In the genomic region with DNA sequence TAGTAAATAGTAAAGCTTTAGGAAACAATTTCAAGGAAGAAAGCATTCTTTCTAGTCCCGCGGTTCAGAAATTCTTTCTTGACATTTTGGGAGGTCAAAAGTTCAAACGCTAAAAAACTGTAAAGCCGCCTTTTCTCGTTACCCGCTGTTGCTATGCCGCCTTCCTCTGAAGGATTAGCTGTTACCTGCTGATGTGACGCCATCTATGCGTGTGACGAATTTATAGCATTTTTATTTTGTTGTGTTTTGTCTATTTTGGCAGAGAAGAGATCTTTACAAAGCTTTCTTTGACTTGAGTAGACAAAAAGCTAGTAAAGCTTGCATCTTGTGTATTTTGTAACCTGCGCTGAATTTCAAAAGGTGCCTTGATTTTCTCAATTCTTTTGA, we compare ENCODE assay signal across 9 cellular contexts.
DNase-seq lines count a peak whose midpoint lies in the region; ATAC-seq, FAIRE-seq and TF ChIP-seq lines count a peak whose summit lies in the region.
"Had no signal": no experiment of that assay in that cellular context is flagged by ENCODE, and none has a peak within 500 bp of the region (broad histone marks: within the 10 kb centered on the region; RNA-seq: fewer than 3 reads in every experiment).

No MANE protein-coding gene starts in this region.

- no peak overlapping the region for H2AFZ ChIP-seq in HepG2 (ENCODE audit: low read length)

- in situ Hi-C loops in HepG2 (cut with HindIII; ENCODE audit: extremely low pct_ligation_motif_present, low pct_unique_long_range_greater_than_20kb), result no loop called here

- TF ChIP-seq CTCF in esophagus squamous epithelium (IDR thresholded peaks at IDR 0.05) (no peak), HepG2 (CRISPR knock-in tag; IDR thresholded peaks at IDR 0.05) (no peak)

- H3K4me1 ChIP-seq in esophagus squamous epithelium, result peaks cover 10 to 60% (median 10%) of the 10 kb centered on the region in 3 donors
- peaks cover 15% of the 10 kb centered on the region for H3K4me1 ChIP-seq in HepG2 (ENCODE audit: insufficient read depth, low read length)

- DNase-seq in NCI-H1417 (lab: John Stamatoyannopoulos, UW) (peak; percentile 7 to 24 (median 9)), NCI-H1417 treated with DMSO at 0.1 percent for 48 hours (lab: John Stamatoyannopoulos, UW) (no peak), SK-N-MC (ENCODE audit: low read depth, low spot score) (no peak), esophagus squamous epithelium (lab: John Stamatoyannopoulos, UW) (no peak), retina (peak; percentile 31), HepG2 (ENCODE audit: low spot score) (no peak), HEK293T (ENCODE audit: extremely low spot score) (no peak), cerebellar cortex (ENCODE audit: low spot score) (no peak)
- DNase-seq: NCI-H1930 had no signal

- no peaks in the 10 kb centered on the region for H3K36me3 ChIP-seq in SK-N-MC (ENCODE audit: insufficient read depth, low read length)
- no peaks in the 10 kb centered on the region for H3K36me3 ChIP-seq in esophagus squamous epithelium
- H3K36me3 ChIP-seq in HepG2 (replicated peaks in 1 of 2; ENCODE audit: control insufficient read depth in 1 of 2, insufficient read depth in 2 of 2, low read length in 2 of 2), result no peaks in the 10 kb centered on the region

- FAIRE-seq in HepG2 (lab: Jason Lieb, UNC), result no peak

- peaks cover 0 to 45% (median 0%) of the 10 kb centered on the region in 4 donors for H3K27me3 ChIP-seq in esophagus squamous epithelium
- H3K27me3 ChIP-seq in HepG2 (ENCODE audit: control insufficient read depth in 1 of 2, insufficient read depth in 2 of 2, low read length in 2 of 2), result peaks cover 0 to 55% of the 10 kb centered on the region in 2 experiments; a peak in 3 of 5 replicates

- H3K9me3 ChIP-seq in SK-N-MC (ENCODE audit: low read depth, low read length) (no peaks in the 10 kb centered on the region; the same call in 1 of the 2 replicates), esophagus squamous epithelium (peaks cover 0 to 7% (median 0%) of the 10 kb centered on the region in 3 donors), HepG2 (ENCODE audit: low read length) (peaks cover 10% of the 10 kb centered on the region)

- H3K4me3 ChIP-seq in SK-N-MC, result peak overlapping the region; percentile 91
- H3K4me3 ChIP-seq in esophagus squamous epithelium, result peak overlapping the region; percentile 60 to 83 (median 71)
- H3K4me3 ChIP-seq in HepG2 (replicated peaks in 1 of 3; ENCODE audit: insufficient read depth in 1 of 3, low read depth in 2 of 3, low read length in 3 of 3), result no peak overlapping the region

- H3K4me2 ChIP-seq in HepG2 (ENCODE audit: low read depth, low read length), result no peak overlapping the region

- intact Hi-C loops in esophagus squamous epithelium (cut with DNase I) (no loop called here), HepG2 (cut with micrococcal nuclease; ENCODE audit: unreplicated experiment) (loop anchor here (5.0 kb wide), 1 partner anchor 327 kb away; no protein-coding TSS in a partner anchor)

- no TSS peak for BruUV-seq in HepG2 (replicated peaks; lab: Mats Ljungman, UMichigan)

- TF ChIP-seq EP300 in HepG2 (IDR thresholded peaks at IDR 0.05; ENCODE audit: low read depth in 2 of 2, low read length in 2 of 2) (no peak), HepG2 (CRISPR knock-in tag; IDR thresholded peaks at IDR 0.05; ENCODE audit: borderline replicate concordance) (no peak)

- CTCF ChIA-PET in HepG2 (lab: Yijun Ruan, JAX; ENCODE audit: low intra/inter-chr PET ratio, low total read pairs), result no interaction called here
- CTCF ChIA-PET in HEK293T (lab: Yijun Ruan, JAX), result no interaction called here

- POLR2A ChIA-PET in HepG2 (lab: Yijun Ruan, JAX), result no interaction called here
- POLR2A ChIA-PET in HEK293T (lab: Yijun Ruan, JAX), result interaction anchor here (0.6 kb wide), 1 partner anchor 138 kb away, joined by 3 read pairs; no protein-coding TSS in a partner anchor

- no peak for ATAC-seq in HepG2

- H4K20me1 ChIP-seq in HepG2 (ENCODE audit: insufficient read depth, low read length), result no peaks in the 10 kb centered on the region

- TF ChIP-seq POLR2A in esophagus squamous epithelium (IDR thresholded peaks at IDR 0.05), result no peak
- no peak for TF ChIP-seq POLR2A in HepG2 (IDR thresholded peaks at IDR 0.05; ENCODE audit: insufficient read depth in 1 of 2, low read depth in 2 of 2, low read length in 2 of 2)

- H3K27ac ChIP-seq in SK-N-MC, result no peak overlapping the region
- peak overlapping the region in 3 of 4 donors; percentile 89 to 96 (median 92) for H3K27ac ChIP-seq in esophagus squamous epithelium
- no peak overlapping the region for H3K27ac ChIP-seq in HepG2 (ENCODE audit: extremely low read length, insufficient read depth, low read length)

- 4 to 20% methylated on average over 11 of the region's 11 CpGs for WGBS in esophagus squamous epithelium, 2 donors
- WGBS in HepG2 (ENCODE audit: low lambda C conversion rate), result 15% methylated on average over 11 of the region's 11 CpGs

- no peak overlapping the region for H3K9ac ChIP-seq in SK-N-MC (ENCODE audit: insufficient read length)
- H3K9ac ChIP-seq in HepG2 (ENCODE audit: insufficient read depth, low read depth, low read length), result no peak overlapping the region

- TF ChIP-seq RAD21 in HepG2 (CRISPR knock-in tag; IDR thresholded peaks at IDR 0.05), result no peak

- no peaks in the 10 kb centered on the region for H3K79me2 ChIP-seq in HepG2 (ENCODE audit: insufficient read depth, low read length)

TF ChIP-seq in HepG2, 621 proteins besides CTCF, POLR2A, EP300 and RAD21 (continues in another document):
- no peak for TF ChIP-seq EED (CRISPR knock-in tag; IDR thresholded peaks at IDR 0.05)
- no peak for TF ChIP-seq ZFP82 (CRISPR knock-in tag; IDR thresholded peaks at IDR 0.05; ENCODE audit: borderline replicate concordance)
- TF ChIP-seq CEBPB (IDR thresholded peaks at IDR 0.05; ENCODE audit: borderline replicate concordance, low read depth, low read length), result no peak

TF ChIP-seq in HEK293T, 16 proteins besides CTCF, POLR2A, EP300 and RAD21:
- TF ChIP-seq CTBP1 (IDR thresholded peaks at IDR 0.05; ENCODE audit: borderline replicate concordance) (no peak), FOXA1 (IDR thresholded peaks at IDR 0.05) (no peak), FOXK2 (IDR thresholded peaks at IDR 0.05) (no peak), NFRKB (IDR thresholded peaks at IDR 0.05) (no peak), ZNF384 (IDR thresholded peaks at IDR 0.05) (no peak), HDGF (IDR thresholded peaks at IDR 0.05; ENCODE audit: borderline replicate concordance) (no peak), ELF4 (IDR thresholded peaks at IDR 0.05) (no peak)
TF ChIP-seq in HEK293T: peak in this region for 0.

Comparison
In these comparisons a context has a peak if more than half of its experiments do, and no peak if none do; other contexts are left out.
1. DNase-seq: peak in NCI-H1417 (3 of 3) and retina (single experiment); none in NCI-H1417 treated with DMSO at 0.1 percent for 48 hours (single experiment), SK-N-MC (single experiment), esophagus squamous epithelium (single experiment), HepG2 (single experiment), HEK293T (single experiment) and cerebellar cortex (single experiment).
2. H3K27ac ChIP-seq: peak in esophagus squamous epithelium (3 of 4); none in SK-N-MC (single experiment) and HepG2 (single experiment).
3. H3K4me3 ChIP-seq: peak in SK-N-MC (single experiment) and esophagus squamous epithelium (4 of 4); none in HepG2 (0 of 3).